In genomic region chr5:109171437-109172073, GRCh38 we compare ENCODE assay signal across 8 cellular contexts.
DNase-seq lines count a peak whose midpoint lies in the region; ATAC-seq, FAIRE-seq and TF ChIP-seq lines count a peak whose summit lies in the region.
"Not testable (repeated sequence)": the region's sequence is repeated elsewhere in the genome, so short reads cannot be mapped to it uniquely, and the experiment has no call there.

No MANE protein-coding gene starts in this region.

- H3K4me3 ChIP-seq in GM12878 = not testable (repeated sequence)

- H3K36me3 ChIP-seq in GM12878 (ENCODE audit: control insufficient read depth in 2 of 2, insufficient read depth in 2 of 2, low read length in 1 of 2) = not testable (repeated sequence)

- not testable (repeated sequence) for DNase-seq in GM12878 (ENCODE audit: low read depth, low spot score)

- peak; percentile 86 for ATAC-seq in GM18499 (IDR thresholded peaks at IDR 0.05; ENCODE audit: insufficient read depth, unreplicated experiment)
- peak; percentile 81 for ATAC-seq in GM18870 (IDR thresholded peaks at IDR 0.05; ENCODE audit: unreplicated experiment)
- peak; percentile 72 for ATAC-seq in GM19467 (IDR thresholded peaks at IDR 0.05; ENCODE audit: unreplicated experiment)
- ATAC-seq in GM21786 (IDR thresholded peaks at IDR 0.05; ENCODE audit: unreplicated experiment) = peak; percentile 77
- ATAC-seq in HG02852 (IDR thresholded peaks at IDR 0.05; ENCODE audit: unreplicated experiment) = peak; percentile 75
- peak; percentile 74 for ATAC-seq in HG03108 (IDR thresholded peaks at IDR 0.05; ENCODE audit: unreplicated experiment)
- peak; percentile 76 for ATAC-seq in HG03457 (IDR thresholded peaks at IDR 0.05; ENCODE audit: unreplicated experiment)
- peak; percentile 79 for ATAC-seq in GM12878

- H3K79me2 ChIP-seq in GM12878 (ENCODE audit: control insufficient read depth, insufficient read depth, low read length) = not testable (repeated sequence)

- not testable (repeated sequence) for H3K9ac ChIP-seq in GM12878 (ENCODE audit: control insufficient read depth, insufficient read depth, low read length)

- BruUV-seq in GM12878 (replicated peaks; lab: Mats Ljungman, UMichigan) = not testable (repeated sequence)

- not testable (repeated sequence) for H3K27ac ChIP-seq in GM12878 (ENCODE audit: control insufficient read depth, insufficient read depth)

- not testable (repeated sequence) for H3K9me3 ChIP-seq in GM12878 (replicated peaks; ENCODE audit: control insufficient read depth, insufficient read depth, low read length)

- not testable (repeated sequence) for H3K27me3 ChIP-seq in GM12878 (replicated peaks in 1 of 2; ENCODE audit: control insufficient read depth in 2 of 2, insufficient read depth in 2 of 2, low read length in 1 of 2)

- FAIRE-seq in GM12878 (lab: Jason Lieb, UNC) = not testable (repeated sequence)

- POLR2A ChIA-PET in GM12878 (lab: Charles Lee) = not testable (repeated sequence)

- intact Hi-C loops in GM12878 (cut with micrococcal nuclease; ENCODE audit: unreplicated experiment) = loop anchor here (2.0 kb wide), 1 partner anchor 651 kb away; no protein-coding TSS in a partner anchor

- RAD21 ChIA-PET in GM12878 (lab: Charles Lee; ENCODE audit: unreplicated experiment) = not testable (repeated sequence)

- H3K4me1 ChIP-seq in GM12878 (ENCODE audit: control insufficient read depth, insufficient read depth, low read length) = not testable (repeated sequence)

- not testable (repeated sequence) for TF ChIP-seq CTCF in GM12878 (IDR thresholded peaks at IDR 0.05 in 2 of 3, conservative IDR thresholded peaks at IDR 0.05 in 1 of 3; ENCODE audit: control insufficient read depth in 2 of 3, extremely low read depth in 1 of 3, insufficient read depth in 1 of 3, low read depth in 3 of 3, low read length in 3 of 3)

- 2% methylated on average over 3 of the region's 3 CpGs for WGBS in GM12878 (ENCODE audit: insufficient coverage, insufficient replicate concordance, low lambda C conversion rate, missing lambda C conversion rate)

- not testable (repeated sequence) for H4K20me1 ChIP-seq in GM12878 (ENCODE audit: control insufficient read depth, insufficient read depth)

- H3K4me2 ChIP-seq in GM12878 (ENCODE audit: control insufficient read depth, insufficient read depth) = not testable (repeated sequence)

- SMC1A ChIA-PET in GM12878 (lab: Charles Lee; ENCODE audit: uncharacterized antibody, unreplicated experiment) = interaction anchor here (0.8 to 1.0 kb wide), 2 partner anchors 13 to 247 kb away, joined by 3 to 4 read pairs; no protein-coding TSS in a partner anchor

- in situ Hi-C loops in GM12878 (cut with MboI) = not testable (repeated sequence)

- not testable (repeated sequence) for H2AFZ ChIP-seq in GM12878 (ENCODE audit: control insufficient read depth, low read depth, low read length)

- not testable (repeated sequence) for TF ChIP-seq EP300 in GM12878 (IDR thresholded peaks at IDR 0.05; ENCODE audit: borderline replicate concordance in 1 of 2, control insufficient read depth in 1 of 2, low read depth in 2 of 2, low read length in 2 of 2)

- CTCF ChIA-PET in GM12878 (lab: Yijun Ruan, JAX) = not testable (repeated sequence)

- not testable (repeated sequence) for TF ChIP-seq POLR2A in GM12878 (IDR thresholded peaks at IDR 0.05; ENCODE audit: low read depth, low read length)

- TF ChIP-seq RAD21 in GM12878 (IDR thresholded peaks at IDR 0.05; ENCODE audit: insufficient read depth, low read depth, low read length) = not testable (repeated sequence)

TF ChIP-seq in GM12878, 131 proteins besides CTCF, POLR2A, EP300 and RAD21:
- 0 out of 2 replicates have a peak, but pooled peaks have one; percentile 19 for TF ChIP-seq JUNB (IDR thresholded peaks at IDR 0.05)
